ENCODE assay signal across 8 cellular contexts in genomic region chr15:98668566-98669308, GRCh38. TPM values are rescaled to one million over a fixed set of nuclear protein-coding genes. Genes with fewer than 3 reads are reported as not detected.
DNase-seq lines count a peak whose midpoint lies in the region; ATAC-seq and TF ChIP-seq lines count a peak whose summit lies in the region.

No MANE protein-coding gene starts in this region.

- H4K8ac ChIP-seq in mesenchymal stem cell (ENCODE audit: low read length): no peak overlapping the region

- no peaks in the 10 kb centered on the region for H3K27me3 Mint-ChIP-seq in CD4-positive, alpha-beta T cell
- no peaks in the 10 kb centered on the region for H3K27me3 Mint-ChIP-seq in activated naive CD4-positive, alpha-beta T cell treated with anti-CD3 and anti-CD28 coated beads, Interleukin-2, amount 10 ng/mL, durations not matched to agents 7 days and 5 days

- peak in 2 of 10 experiments; percentile 23 to 38 for DNase-seq in CD4-positive, alpha-beta T cell
- DNase-seq in activated naive CD4-positive, alpha-beta T cell treated with anti-CD3 and anti-CD28 coated beads, Interleukin-2, amount 10 ng/mL, durations not matched to agents 7 days and 5 days: peak; percentile 62
- peak; percentile 80 for DNase-seq in mesenchymal stem cell
- DNase-seq in dedifferentiated amniotic fluid mesenchymal stem cell (ENCODE audit: extremely low spot score): no peak
- DNase-seq in globus pallidus (ENCODE audit: low spot score): no peak
- no peak for DNase-seq in H7
- no peak for DNase-seq in NCI-H2081 (lab: John Stamatoyannopoulos, UW)

- CTCF ChIA-PET in CD4-positive, alpha-beta T cell (lab: Charles Lee): no interaction called here
- CTCF ChIA-PET in activated naive CD4-positive, alpha-beta T cell treated with anti-CD3 and anti-CD28 coated beads, Interleukin-2, amount 10 ng/mL, durations not matched to agents 7 days and 5 days (lab: Charles Lee): interaction anchor here (0.9 to 2.4 kb wide), 3 partner anchors 10 to 211 kb away, joined by 3 to 16 read pairs (median 3); no protein-coding TSS in a partner anchor

- H3K9ac ChIP-seq in HUES48 (ENCODE audit: low read depth, low read length): no peak overlapping the region; the same call in 1 of the 2 replicates
- H3K9ac ChIP-seq in mesenchymal stem cell (ENCODE audit: low read length): peak overlapping the region; percentile 73

- TF ChIP-seq CTCF in CD4-positive, alpha-beta T cell (IDR thresholded peaks at IDR 0.05): no peak

- peak overlapping the region; percentile 94 for H2AK5ac ChIP-seq in mesenchymal stem cell (ENCODE audit: low read length, severe bottlenecking)

- H3K36me3 ChIP-seq in HUES48 (ENCODE audit: control insufficient read depth, insufficient read depth, low read length) (no peaks in the 10 kb centered on the region), mesenchymal stem cell (ENCODE audit: control insufficient read depth in 1 of 2, insufficient read depth in 2 of 2, low read depth in 1 of 2, low read length in 2 of 2) (peaks cover 0 to 9% of the 10 kb centered on the region in 2 experiments), H7 (replicated peaks; ENCODE audit: control insufficient read depth, insufficient read depth, low read length) (no peaks in the 10 kb centered on the region; the same call in 1 of the 2 replicates)

- no peaks in the 10 kb centered on the region for H3K36me3 Mint-ChIP-seq in CD4-positive, alpha-beta T cell (ENCODE audit: low read depth)
- no peaks in the 10 kb centered on the region for H3K36me3 Mint-ChIP-seq in activated naive CD4-positive, alpha-beta T cell treated with anti-CD3 and anti-CD28 coated beads, Interleukin-2, amount 10 ng/mL, durations not matched to agents 7 days and 5 days

- POLR2A ChIA-PET in CD4-positive, alpha-beta T cell (lab: Charles Lee): no interaction called here

- peak overlapping the region; percentile 6 for H3K4me3 Mint-ChIP-seq in CD4-positive, alpha-beta T cell
- no peak overlapping the region for H3K4me3 Mint-ChIP-seq in activated naive CD4-positive, alpha-beta T cell treated with anti-CD3 and anti-CD28 coated beads, Interleukin-2, amount 10 ng/mL, durations not matched to agents 7 days and 5 days

- H3K27ac Mint-ChIP-seq in CD4-positive, alpha-beta T cell: peak overlapping the region; percentile 28
- H3K27ac Mint-ChIP-seq in activated naive CD4-positive, alpha-beta T cell treated with anti-CD3 and anti-CD28 coated beads, Interleukin-2, amount 10 ng/mL, durations not matched to agents 7 days and 5 days: peak overlapping the region; percentile 59

- peak overlapping the region; percentile 13 for H3K4me2 ChIP-seq in mesenchymal stem cell (ENCODE audit: low read length, poor library complexity, severe bottlenecking)

- no peak overlapping the region for H2BK5ac ChIP-seq in mesenchymal stem cell (ENCODE audit: low read depth, low read length, poor library complexity, severe bottlenecking)

- no peak overlapping the region for H2BK15ac ChIP-seq in mesenchymal stem cell (ENCODE audit: low read depth, poor library complexity, severe bottlenecking)

- H4K91ac ChIP-seq in mesenchymal stem cell (ENCODE audit: low read length): no peak overlapping the region

- H3K4me1 ChIP-seq in HUES48 (ENCODE audit: control insufficient read depth, insufficient read depth, low read length) (peaks cover 80% of the 10 kb centered on the region), mesenchymal stem cell (ENCODE audit: control insufficient read depth, insufficient read depth, low read depth, low read length) (peaks cover 30% of the 10 kb centered on the region)

- H3K23ac ChIP-seq in mesenchymal stem cell (ENCODE audit: low read length in 2 of 2): no peak overlapping the region

- H3K27me3 ChIP-seq in CD4-positive, alpha-beta T cell (ENCODE audit: control insufficient read depth, insufficient read depth, low read length): no peaks in the 10 kb centered on the region
- no peaks in the 10 kb centered on the region for H3K27me3 ChIP-seq in HUES48 (ENCODE audit: control insufficient read depth, insufficient read depth, low read length)
- H3K27me3 ChIP-seq in mesenchymal stem cell (ENCODE audit: control insufficient read depth in 1 of 2, insufficient read depth in 1 of 2, low read length in 2 of 2): no peaks in the 10 kb centered on the region
- no peaks in the 10 kb centered on the region for H3K27me3 ChIP-seq in H7 (ENCODE audit: control insufficient read depth, insufficient read depth, low read length)

- H3K9me3 ChIP-seq in CD4-positive, alpha-beta T cell (ENCODE audit: control insufficient read depth, low read length): no peaks in the 10 kb centered on the region
- H3K9me3 ChIP-seq in HUES48 (ENCODE audit: control insufficient read depth, insufficient read depth, low read length): no peaks in the 10 kb centered on the region
- no peaks in the 10 kb centered on the region for H3K9me3 ChIP-seq in mesenchymal stem cell (ENCODE audit: control insufficient read depth, low read length)

- no peaks in the 10 kb centered on the region for H3K9me3 Mint-ChIP-seq in CD4-positive, alpha-beta T cell
- no peaks in the 10 kb centered on the region for H3K9me3 Mint-ChIP-seq in activated naive CD4-positive, alpha-beta T cell treated with anti-CD3 and anti-CD28 coated beads, Interleukin-2, amount 10 ng/mL, durations not matched to agents 7 days and 5 days

- H2AFZ ChIP-seq in mesenchymal stem cell (ENCODE audit: low read depth, low read length): no peak overlapping the region

- no peak overlapping the region for H2BK120ac ChIP-seq in mesenchymal stem cell (ENCODE audit: low read depth, low read length)

- peak overlapping the region; percentile 90 to 93 for H3K4ac ChIP-seq in mesenchymal stem cell (ENCODE audit: low read depth in 1 of 2, low read length in 2 of 2)

- peak; percentile 80 for ATAC-seq in CD4-positive, alpha-beta T cell (ENCODE audit: poor library complexity)

- H3K79me1 ChIP-seq in mesenchymal stem cell (replicated peaks; ENCODE audit: low read length, poor library complexity, severe bottlenecking): peaks cover 22% of the 10 kb centered on the region

- H3K4me3 ChIP-seq in HUES48 (ENCODE audit: low read depth, low read length) (no peak overlapping the region), mesenchymal stem cell (ENCODE audit: insufficient read depth in 1 of 2, low read depth in 1 of 2, low read length in 2 of 2) (peak overlapping the region in 1 of 2 experiments; percentile 50), H7 (ENCODE audit: insufficient read depth, low read depth, low read length) (no peak overlapping the region)

- H3K18ac ChIP-seq in mesenchymal stem cell (ENCODE audit: low read depth in 1 of 2, low read length in 2 of 2): peak overlapping the region; percentile 25 to 68

- H2BK12ac ChIP-seq in mesenchymal stem cell (ENCODE audit: low read length in 2 of 2): peak overlapping the region; percentile 35 to 94

- H3K14ac ChIP-seq in mesenchymal stem cell (ENCODE audit: low read length in 2 of 2): no peak overlapping the region

- WGBS in mesenchymal stem cell: 20% methylated on average over 8 of the region's 10 CpGs

- intact Hi-C loops in CD4-positive, alpha-beta T cell (cut with DNase I, micrococcal nuclease): no loop called here

- no peak overlapping the region for H3K27ac ChIP-seq in CD4-positive, alpha-beta T cell (ENCODE audit: low read depth, low read length)
- H3K27ac ChIP-seq in HUES48 (ENCODE audit: low read depth, low read length): peak overlapping the region; percentile 53
- peak overlapping the region; percentile 84 for H3K27ac ChIP-seq in mesenchymal stem cell (ENCODE audit: low read length, poor library complexity, severe bottlenecking)

- peaks cover 87% of the 10 kb centered on the region for H3K4me1 Mint-ChIP-seq in CD4-positive, alpha-beta T cell (ENCODE audit: low read depth)
- H3K4me1 Mint-ChIP-seq in activated naive CD4-positive, alpha-beta T cell treated with anti-CD3 and anti-CD28 coated beads, Interleukin-2, amount 10 ng/mL, durations not matched to agents 7 days and 5 days: peaks cover 46% of the 10 kb centered on the region

RNA-seq across cellular contexts. Expression of gene IGF1R, which starts 20.4 kb away (rescaled TPM):
- 10 to 100 TPM; 39.2 to 40.3 TPM for total RNA-seq in CD4-positive, alpha-beta T cell
- polyA plus RNA-seq in mesenchymal stem cell (2013, experiment 1 of 2): 28.5 TPM
- 29.2 TPM for polyA plus RNA-seq in mesenchymal stem cell (2013, experiment 2 of 2)
- 33.0 and 50.2 TPM in 2 replicates for total RNA-seq in H7 (2014; rRNA removed; shearing (Covaris generic))

Comparison
In these comparisons a context has a peak if more than half of its experiments do, and no peak if none do; other contexts are left out.
1. DNase-seq: peak in activated naive CD4-positive, alpha-beta T cell treated with anti-CD3 and anti-CD28 coated beads, Interleukin-2, amount 10 ng/mL, durations not matched to agents 7 days and 5 days (single experiment) and mesenchymal stem cell (single experiment); none in dedifferentiated amniotic fluid mesenchymal stem cell (single experiment), globus pallidus (single experiment), H7 (single experiment) and NCI-H2081 (0 of 2).